19 cellular contexts compared by ENCODE assay signal in the genomic region with DNA sequence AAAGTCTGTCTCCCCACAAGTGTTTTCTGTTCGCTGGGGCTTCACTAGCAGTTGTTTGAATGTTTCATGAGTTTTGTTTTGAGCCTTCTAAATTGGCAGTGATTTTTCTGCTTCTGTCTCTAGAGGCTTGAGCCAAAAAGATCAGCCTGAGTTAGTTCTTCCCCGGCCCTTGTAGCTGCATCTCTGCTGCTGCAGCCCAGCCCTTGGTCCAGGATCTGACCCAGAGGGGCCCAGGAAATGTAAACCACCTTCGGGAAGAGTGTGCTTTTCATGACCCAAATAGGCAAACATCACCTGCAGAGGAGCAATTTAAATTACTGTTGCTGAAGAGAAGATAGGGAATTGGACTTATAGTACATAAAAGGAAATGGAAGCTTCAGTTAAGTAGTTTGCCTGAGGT.
DNase-seq lines count a peak whose midpoint lies in the region; ATAC-seq and TF ChIP-seq lines count a peak whose summit lies in the region.
"Had no signal": no experiment of that assay in that cellular context is flagged by ENCODE, and none has a peak within 500 bp of the region (broad histone marks: within the 10 kb centered on the region; RNA-seq: fewer than 3 reads in every experiment).

No MANE protein-coding gene starts in this region.

- H3K27ac ChIP-seq in right atrium auricular region (no peak overlapping the region), vagina (no peak overlapping the region)
- H3K27ac ChIP-seq: 22Rv1, BLaER1, C4-2B had no signal

- POLR2A ChIA-PET in activated CD8-positive, alpha-beta T cell treated with anti-CD3 and anti-CD28 coated beads, Interleukin-2, amount 10 ng/mL, durations not matched to agents 7 days and 5 days (lab: Charles Lee), result no interaction called here

- H3K27me3 Mint-ChIP-seq in activated CD8-positive, alpha-beta T cell treated with anti-CD3 and anti-CD28 coated beads, Interleukin-2, amount 10 ng/mL, durations not matched to agents 7 days and 5 days (ENCODE audit: low read depth), result peaks cover 5% of the 10 kb centered on the region

- no peaks in the 10 kb centered on the region for H3K36me3 ChIP-seq in right atrium auricular region
- no peaks in the 10 kb centered on the region for H3K36me3 ChIP-seq in vagina
- H3K36me3 ChIP-seq: BLaER1 had no signal

- DNase-seq in right atrium auricular region (ENCODE audit: low spot score) (peak; percentile 42), cardiac septum (ENCODE audit: low spot score) (no peak), ecto neural progenitor cell (ENCODE audit: low spot score) (peak; percentile 32), vagina (ENCODE audit: extremely low spot score in 2 of 2) (peak; percentile 37 to 62)
- no peak for DNase-seq in activated CD8-positive, alpha-beta T cell treated with anti-CD3 and anti-CD28 coated beads, Interleukin-2, amount 10 ng/mL, durations not matched to agents 7 days and 5 days
- DNase-seq: Caco-2; CD4-positive, CD25-positive, alpha-beta regulatory T cell; CD8-positive, alpha-beta T cell; DMS153; DND-41; GF-D8; H9 had no signal

- no peak for TF ChIP-seq POLR2A in vagina (IDR thresholded peaks at IDR 0.05)

- no peak overlapping the region for H3K4me3 Mint-ChIP-seq in activated CD8-positive, alpha-beta T cell treated with anti-CD3 and anti-CD28 coated beads, Interleukin-2, amount 10 ng/mL, durations not matched to agents 7 days and 5 days
- H3K4me3 Mint-ChIP-seq: B cell; CD4-positive, CD25-positive, alpha-beta regulatory T cell; CD8-positive, alpha-beta T cell; GM23338; H9 had no signal

- H3K9me3 ChIP-seq in right atrium auricular region (no peaks in the 10 kb centered on the region), vagina (no peaks in the 10 kb centered on the region)
- H3K9me3 ChIP-seq: BLaER1, Caco-2 had no signal

- CTCF ChIA-PET in activated CD8-positive, alpha-beta T cell treated with anti-CD3 and anti-CD28 coated beads, Interleukin-2, amount 10 ng/mL, durations not matched to agents 7 days and 5 days (lab: Charles Lee), result interaction anchor here (1.3 kb wide), 1 partner anchor 37 kb away, joined by 6 read pairs; no protein-coding TSS in a partner anchor

- no peak overlapping the region for H3K4me3 ChIP-seq in right atrium auricular region
- H3K4me3 ChIP-seq in vagina, result no peak overlapping the region
- H3K4me3 ChIP-seq: BLaER1, GM23338 had no signal

- TF ChIP-seq CTCF in right atrium auricular region (IDR thresholded peaks at IDR 0.05) (no peak), vagina (IDR thresholded peaks at IDR 0.05) (no peak)

- H3K27ac Mint-ChIP-seq in activated CD8-positive, alpha-beta T cell treated with anti-CD3 and anti-CD28 coated beads, Interleukin-2, amount 10 ng/mL, durations not matched to agents 7 days and 5 days, result no peak overlapping the region
- H3K27ac Mint-ChIP-seq: B cell; CD4-positive, CD25-positive, alpha-beta regulatory T cell; CD8-positive, alpha-beta T cell; GM23338; H9 had no signal

- H3K9me3 Mint-ChIP-seq in activated CD8-positive, alpha-beta T cell treated with anti-CD3 and anti-CD28 coated beads, Interleukin-2, amount 10 ng/mL, durations not matched to agents 7 days and 5 days (ENCODE audit: insufficient read depth), result no peaks in the 10 kb centered on the region
- H3K9me3 Mint-ChIP-seq: CD8-positive, alpha-beta T cell; GM23338; H9 had no signal

- H3K27me3 ChIP-seq in right atrium auricular region, result no peaks in the 10 kb centered on the region
- H3K27me3 ChIP-seq in vagina, result no peaks in the 10 kb centered on the region
- H3K27me3 ChIP-seq: BLaER1 had no signal

- intact Hi-C loops in cardiac septum (cut with DNase I), result no loop called here
- intact Hi-C loops in vagina (cut with DNase I), result no loop called here

- ATAC-seq in HG03354 (IDR thresholded peaks at IDR 0.05; ENCODE audit: poor library complexity, severe bottlenecking, unreplicated experiment), result no peak
- ATAC-seq in activated CD8-positive, alpha-beta T cell treated with anti-CD3 and anti-CD28 coated beads, Interleukin-2, amount 10 ng/mL, durations not matched to agents 7 days and 5 days, result no peak
- ATAC-seq: CD8-positive, alpha-beta T cell; GM23338; HCT116 had no signal

- H3K36me3 Mint-ChIP-seq in activated CD8-positive, alpha-beta T cell treated with anti-CD3 and anti-CD28 coated beads, Interleukin-2, amount 10 ng/mL, durations not matched to agents 7 days and 5 days (ENCODE audit: low read depth), result no peaks in the 10 kb centered on the region
- H3K36me3 Mint-ChIP-seq: CD4-positive, CD25-positive, alpha-beta regulatory T cell; CD8-positive, alpha-beta T cell had no signal

- no peaks in the 10 kb centered on the region for H3K4me1 ChIP-seq in right atrium auricular region
- no peaks in the 10 kb centered on the region for H3K4me1 ChIP-seq in vagina
- H3K4me1 ChIP-seq: BLaER1 had no signal

- no peaks in the 10 kb centered on the region for H3K4me1 Mint-ChIP-seq in activated CD8-positive, alpha-beta T cell treated with anti-CD3 and anti-CD28 coated beads, Interleukin-2, amount 10 ng/mL, durations not matched to agents 7 days and 5 days (ENCODE audit: low read depth)
- H3K4me1 Mint-ChIP-seq: B cell had no signal

Comparison
In these comparisons a context has a peak if more than half of its experiments do, and no peak if none do; other contexts are left out.
1. DNase-seq: peak in right atrium auricular region (single experiment), ecto neural progenitor cell (single experiment) and vagina (2 of 2); none in cardiac septum (single experiment) and activated CD8-positive, alpha-beta T cell treated with anti-CD3 and anti-CD28 coated beads, Interleukin-2, amount 10 ng/mL, durations not matched to agents 7 days and 5 days (single experiment).